8 cellular contexts compared by ENCODE assay signal in genomic region chr15:96331141-96331941, GRCh38. TPM values are rescaled to one million over a fixed set of nuclear protein-coding genes. Genes with fewer than 3 reads are reported as not detected.
A peak's percentile ranks its signal among the peaks of the same experiment; 100 is the strongest.
DNase-seq lines count a peak whose midpoint lies in the region; ATAC-seq and TF ChIP-seq lines count a peak whose summit lies in the region.

No MANE protein-coding gene starts in this region.

- no peaks in the 10 kb centered on the region for H3K9me3 ChIP-seq in vagina

- H3K9me3 Mint-ChIP-seq in central memory CD8-positive, alpha-beta T cell = peaks cover 5% of the 10 kb centered on the region
- peaks cover 4% of the 10 kb centered on the region for H3K9me3 Mint-ChIP-seq in memory B cell

- intact Hi-C loops in vagina (cut with DNase I) = loop anchor here (1.0 to 10.0 kb wide), 5 partner anchors 9 to 1069 kb away; no protein-coding TSS in a partner anchor

- peaks cover 0 to 20% of the 10 kb centered on the region in 2 donors for H3K36me3 ChIP-seq in vagina

- no peak for TF ChIP-seq POLR2A in vagina (IDR thresholded peaks at IDR 0.05)

- peaks cover 12% of the 10 kb centered on the region for H3K4me1 ChIP-seq in vagina

- peak overlapping the region; percentile 80 for H3K4me3 Mint-ChIP-seq in central memory CD8-positive, alpha-beta T cell
- peak overlapping the region; percentile 34 for H3K4me3 Mint-ChIP-seq in memory B cell

- peak overlapping the region; percentile 99 for H3K27ac ChIP-seq in vagina

- peak; percentile 37 for DNase-seq in GM13976 (ENCODE audit: low spot score)
- DNase-seq in LHCN-M2 (ENCODE audit: low read depth) = peak; percentile 41
- no peak for DNase-seq in central memory CD8-positive, alpha-beta T cell (ENCODE audit: low spot score in 2 of 2)
- DNase-seq in memory B cell (ENCODE audit: low spot score in 2 of 2) = no peak
- DNase-seq in vagina (ENCODE audit: extremely low spot score in 2 of 2) = no peak
- no peak for DNase-seq in COLO829 (ENCODE audit: low spot score)
- DNase-seq in MV-4-11 (lab: John Stamatoyannopoulos, UW) = no peak

- no peak for ATAC-seq in central memory CD8-positive, alpha-beta T cell (replicated peaks; ENCODE audit: extremely low read depth, poor library complexity, severe bottlenecking)
- ATAC-seq in memory B cell (ENCODE audit: low read depth) = no peak
- ATAC-seq in HG02970 (IDR thresholded peaks at IDR 0.05; ENCODE audit: low FRiP score, unreplicated experiment) = no peak

- in situ Hi-C loops in GM13976 (cut with MboI; ENCODE audit: low sequenced_read_pairs, unreplicated experiment) = loop anchor here (25.0 kb wide), 1 partner anchor 1069 kb away; no protein-coding TSS in a partner anchor

- H3K4me3 ChIP-seq in vagina = peak overlapping the region; percentile 67 to 85

- H3K36me3 Mint-ChIP-seq in central memory CD8-positive, alpha-beta T cell (ENCODE audit: insufficient read depth) = peaks cover 13% of the 10 kb centered on the region
- peaks cover 5% of the 10 kb centered on the region for H3K36me3 Mint-ChIP-seq in memory B cell

- H3K27me3 Mint-ChIP-seq in central memory CD8-positive, alpha-beta T cell = peaks cover 97% of the 10 kb centered on the region
- peaks cover 28% of the 10 kb centered on the region for H3K27me3 Mint-ChIP-seq in memory B cell

- H3K27me3 ChIP-seq in vagina = no peaks in the 10 kb centered on the region

- TF ChIP-seq CTCF in GM13976 (IDR thresholded peaks at IDR 0.05; ENCODE audit: borderline replicate concordance, control extremely low read depth, extremely low read depth, insufficient read depth, missing control alignments) = no peak
- TF ChIP-seq CTCF in vagina (IDR thresholded peaks at IDR 0.05) = no peak

- H3K27ac Mint-ChIP-seq in central memory CD8-positive, alpha-beta T cell (ENCODE audit: low read depth) = no peak overlapping the region
- no peak overlapping the region for H3K27ac Mint-ChIP-seq in memory B cell

- H3K4me1 Mint-ChIP-seq in central memory CD8-positive, alpha-beta T cell = peaks cover 20% of the 10 kb centered on the region
- peaks cover 7% of the 10 kb centered on the region for H3K4me1 Mint-ChIP-seq in memory B cell

RNA-seq across cellular contexts. Expression of gene NR2F2, which starts 0.8 kb away (rescaled TPM):
- 8.5 and 11.6 TPM in 2 replicates for total RNA-seq in LHCN-M2 (2014; rRNA removed)
- 34.8 TPM for polyA plus RNA-seq in LHCN-M2 (2012)
- total RNA-seq in vagina = 39.8 TPM

Comparison
In these comparisons a context has a peak if more than half of its experiments do, and no peak if none do; other contexts are left out.
1. DNase-seq: peak in GM13976 (single experiment) and LHCN-M2 (single experiment); none in central memory CD8-positive, alpha-beta T cell (0 of 2), memory B cell (0 of 2), vagina (0 of 2), COLO829 (single experiment) and MV-4-11 (single experiment).